In genomic region chr15:39539466-39539865, GRCh38 we compare ENCODE assay signal across 15 cellular contexts.
"Had no signal": no experiment of that assay in that cellular context is flagged by ENCODE, and none has a peak within 500 bp of the region (broad histone marks: within the 10 kb centered on the region; RNA-seq: fewer than 3 reads in every experiment).

No MANE protein-coding gene starts in this region.

- H3K4me3 ChIP-seq: cardiac muscle cell, heart right ventricle, pancreas, thyroid gland had no signal

- H3K9me3 ChIP-seq: pancreas, thyroid gland had no signal

- H3K4me1 ChIP-seq: pancreas, thyroid gland had no signal

- DNase-seq: activated CD4-positive, alpha-beta T cell treated with anti-CD3 and anti-CD28 coated beads, Interleukin-2, amount 10 ng/mL, durations not matched to agents 7 days and 5 days; activated CD8-positive, alpha-beta T cell treated with anti-CD3 and anti-CD28 coated beads, Interleukin-2, amount 10 ng/mL, durations not matched to agents 7 days and 5 days; activated naive CD4-positive, alpha-beta T cell treated with anti-CD3 and anti-CD28 coated beads for 36 hours; activated T-cell treated with anti-CD3 and anti-CD28 coated beads, Interleukin-2, amount 50 U/mL, for 24 hours; anterior cingulate cortex; effector memory CD4-positive, alpha-beta T cell; heart right ventricle; kidney glomerular epithelial cell; mesenchymal stem cell; natural killer cell; pancreas; stimulated activated naive B cell treated with anti-CD40 and anti-IgM and Interleukin-4, amounts not matched to agents 10 μg/mL and 1 μg/mL and 100 μg/mL, for 72 hours; thyroid gland had no signal

- ATAC-seq: activated CD4-positive, CD25-positive, alpha-beta regulatory T cell treated with anti-CD3 and anti-CD28 coated beads, Interleukin-2, amount 50 U/mL, for 24 hours; activated CD8-positive, alpha-beta T cell treated with anti-CD3 and anti-CD28 coated beads, Interleukin-2, amount 10 ng/mL, durations not matched to agents 7 days and 5 days; heart right ventricle; natural killer cell; pancreas; stimulated activated naive B cell treated with anti-CD40 and anti-IgM and Interleukin-4, amounts not matched to agents 10 μg/mL and 1 μg/mL and 100 μg/mL, for 72 hours had no signal

- H3K4me1 Mint-ChIP-seq: activated CD4-positive, alpha-beta T cell treated with anti-CD3 and anti-CD28 coated beads, Interleukin-2, amount 10 ng/mL, durations not matched to agents 7 days and 5 days; natural killer cell had no signal

- H3K36me3 ChIP-seq: cardiac muscle cell, heart right ventricle, pancreas, thyroid gland had no signal

- H3K27ac Mint-ChIP-seq: activated CD4-positive, alpha-beta T cell treated with anti-CD3 and anti-CD28 coated beads, Interleukin-2, amount 10 ng/mL, durations not matched to agents 7 days and 5 days; activated CD8-positive, alpha-beta T cell treated with anti-CD3 and anti-CD28 coated beads, Interleukin-2, amount 10 ng/mL, durations not matched to agents 7 days and 5 days; activated naive CD4-positive, alpha-beta T cell treated with anti-CD3 and anti-CD28 coated beads for 36 hours; activated T-cell treated with anti-CD3 and anti-CD28 coated beads, Interleukin-2, amount 50 U/mL, for 24 hours; natural killer cell; stimulated activated naive B cell treated with anti-CD40 and anti-IgM and Interleukin-4, amounts not matched to agents 10 μg/mL and 1 μg/mL and 100 μg/mL, for 72 hours had no signal

- H3K27me3 ChIP-seq: cardiac muscle cell, heart right ventricle, pancreas, thyroid gland had no signal

- H3K27ac ChIP-seq: cardiac muscle cell, pancreas, thyroid gland had no signal

- H3K4me3 Mint-ChIP-seq: activated CD4-positive, alpha-beta T cell treated with anti-CD3 and anti-CD28 coated beads, Interleukin-2, amount 10 ng/mL, durations not matched to agents 7 days and 5 days; activated CD8-positive, alpha-beta T cell treated with anti-CD3 and anti-CD28 coated beads, Interleukin-2, amount 10 ng/mL, durations not matched to agents 7 days and 5 days; activated naive CD4-positive, alpha-beta T cell treated with anti-CD3 and anti-CD28 coated beads for 36 hours; activated T-cell treated with anti-CD3 and anti-CD28 coated beads, Interleukin-2, amount 50 U/mL, for 24 hours; natural killer cell; stimulated activated naive B cell treated with anti-CD40 and anti-IgM and Interleukin-4, amounts not matched to agents 10 μg/mL and 1 μg/mL and 100 μg/mL, for 72 hours had no signal

- H3K27me3 Mint-ChIP-seq: activated CD4-positive, alpha-beta T cell treated with anti-CD3 and anti-CD28 coated beads, Interleukin-2, amount 10 ng/mL, durations not matched to agents 7 days and 5 days; activated T-cell treated with anti-CD3 and anti-CD28 coated beads, Interleukin-2, amount 50 U/mL, for 24 hours had no signal

- H3K36me3 Mint-ChIP-seq: natural killer cell; stimulated activated naive B cell treated with anti-CD40 and anti-IgM and Interleukin-4, amounts not matched to agents 10 μg/mL and 1 μg/mL and 100 μg/mL, for 72 hours had no signal

- H3K9me3 Mint-ChIP-seq: activated CD4-positive, alpha-beta T cell treated with anti-CD3 and anti-CD28 coated beads, Interleukin-2, amount 10 ng/mL, durations not matched to agents 7 days and 5 days; activated naive CD4-positive, alpha-beta T cell treated with anti-CD3 and anti-CD28 coated beads for 36 hours; activated T-cell treated with anti-CD3 and anti-CD28 coated beads, Interleukin-2, amount 50 U/mL, for 24 hours; natural killer cell had no signal
